ENCODE assay signal across 25 cellular contexts in genomic region chr11:60257956-60258722, GRCh38. TPM values are rescaled to one million over a fixed set of nuclear protein-coding genes. Genes with fewer than 3 reads are reported as not detected.
"Had no signal": no experiment of that assay in that cellular context is flagged by ENCODE, and none has a peak within 500 bp of the region (broad histone marks: within the 10 kb centered on the region; RNA-seq: fewer than 3 reads in every experiment).

No MANE protein-coding gene starts in this region.

- H3K27ac ChIP-seq: SJSA1, SK-N-MC had no signal

- H3K4me1 ChIP-seq: SJSA1 had no signal

- H3K9me3 ChIP-seq: SJSA1 had no signal

- H3K36me3 ChIP-seq: SJSA1 had no signal

- DNase-seq: KBM-7, MV-4-11, NCI-H1048, NCI-H1105, NCI-H1417, NCI-H1436 treated with DMSO at 0.1 percent for 48 hours, NCI-H1694 treated with DMSO at 0.1 percent for 48 hours, NCI-H1930, NCI-H2081 treated with DMSO at 0.1 percent for 48 hours, NCI-H2171, NCI-H226, NCI-H446, NCI-H510A, NCI-H524 treated with DMSO at 0.1 percent for 48 hours, NCI-H69, NCI-H774, Right ventricle myocardium superior, RPMI8226, SIG-M5 had no signal

- H3K4me3 ChIP-seq: SJSA1, SK-N-MC had no signal

- FAIRE-seq: RCC 7860 had no signal

RNA-seq across cellular contexts. Expression of gene MS4A4E, which starts 15.2 kb away (rescaled TPM):
- total RNA-seq: HT1080, LHCN-M2, MCF 10A, SJSA1 had no signal

RNA-seq across cellular contexts. Expression of gene MS4A4A, which starts 22.3 kb away (rescaled TPM):
- total RNA-seq: HT1080, LHCN-M2, MCF 10A had no signal
